10 cellular contexts compared by ENCODE assay signal in genomic region chr18:42052137-42052708, GRCh38.
DNase-seq lines count a peak whose midpoint lies in the region; ATAC-seq and TF ChIP-seq lines count a peak whose summit lies in the region.
"Had no signal": no experiment of that assay in that cellular context is flagged by ENCODE, and none has a peak within 500 bp of the region (broad histone marks: within the 10 kb centered on the region; RNA-seq: fewer than 3 reads in every experiment).

No MANE protein-coding gene starts in this region.

- intact Hi-C loops in A673 (cut with micrococcal nuclease; ENCODE audit: unreplicated experiment) (loop anchor here (2.0 to 10.0 kb wide), 6 partner anchors 225 to 1535 kb away; no protein-coding TSS in a partner anchor), posterior vena cava (cut with DNase I) (no loop called here), natural killer cell (cut with micrococcal nuclease) (loop anchor here (2.0 to 5.0 kb wide), 2 partner anchors 1220 to 1535 kb away; no protein-coding TSS in a partner anchor)

- peak overlapping the region in 1 of 2 donors; percentile 11 for H3K27ac Mint-ChIP-seq in natural killer cell

- no peaks in the 10 kb centered on the region for H3K9me3 Mint-ChIP-seq in natural killer cell

- H3K4me1 Mint-ChIP-seq in natural killer cell: peaks cover 13 to 14% of the 10 kb centered on the region in 2 donors

- TF ChIP-seq CTCF in A673 (conservative IDR thresholded peaks at IDR 0.05; ENCODE audit: low read depth, low read length): peak; percentile 50
- TF ChIP-seq CTCF in GM13977 (IDR thresholded peaks at IDR 0.05; ENCODE audit: extremely low read depth, insufficient read depth, missing control alignments): peak; percentile 35
- peak; percentile 53 for TF ChIP-seq CTCF in fibroblast of villous mesenchyme (IDR thresholded peaks at IDR 0.05; ENCODE audit: insufficient read depth, low read depth, low read length)
- no peak for TF ChIP-seq CTCF in natural killer cell (IDR thresholded peaks at IDR 0.05)

- in situ Hi-C loops in GM13977 (cut with MboI; ENCODE audit: low pct_unique_long_range_greater_than_20kb, low sequenced_read_pairs, unreplicated experiment): no loop called here

- H3K27me3 Mint-ChIP-seq in natural killer cell (ENCODE audit: low read depth in 2 of 2): no peaks in the 10 kb centered on the region

- ATAC-seq in GM19351 (IDR thresholded peaks at IDR 0.05; ENCODE audit: unreplicated experiment) (no peak), natural killer cell (no peak)

- no peaks in the 10 kb centered on the region for H3K27me3 ChIP-seq in A673 (replicated peaks; ENCODE audit: insufficient read depth, low read depth, low read length, poor library complexity)
- H3K27me3 ChIP-seq: breast epithelium had no signal

- no TSS peak for BruUV-seq in A673 (replicated peaks; lab: Mats Ljungman, UMichigan)

- POLR2A ChIA-PET in A673 (lab: Charles Lee; ENCODE audit: low non-redundant PET): no interaction called here

- DNase-seq in A673 (ENCODE audit: low spot score): peak; percentile 28
- DNase-seq in GM13977 (ENCODE audit: low spot score): no peak
- peak; percentile 22 for DNase-seq in SK-N-DZ (ENCODE audit: low spot score)
- DNase-seq in fibroblast of villous mesenchyme (ENCODE audit: low read depth): peak; percentile 25
- no peak for DNase-seq in posterior vena cava (ENCODE audit: low spot score)
- no peak for DNase-seq in activated gamma-delta T cell (lab: John Stamatoyannopoulos, UW)
- no peak for DNase-seq in natural killer cell
- DNase-seq: nucleus accumbens had no signal

- peaks cover 7% of the 10 kb centered on the region for H3K36me3 Mint-ChIP-seq in natural killer cell

- no peak overlapping the region for H3K4me3 ChIP-seq in A673 (ENCODE audit: low read depth, low read length, poor library complexity, severe bottlenecking)
- H3K4me3 ChIP-seq in fibroblast of villous mesenchyme (ENCODE audit: low read depth, low read length): no peak overlapping the region
- H3K4me3 ChIP-seq: breast epithelium had no signal

- peaks cover 7% of the 10 kb centered on the region for H3K4me1 ChIP-seq in A673 (ENCODE audit: insufficient read depth, low read length, poor library complexity, severe bottlenecking)
- H3K4me1 ChIP-seq: breast epithelium had no signal

- CTCF ChIA-PET in A673 (lab: Charles Lee): interaction anchor here (1.1 kb wide), 1 partner anchor 220 kb away, joined by 3 read pairs; no protein-coding TSS in a partner anchor

- H3K36me3 ChIP-seq in A673 (ENCODE audit: insufficient read depth, low read length, poor library complexity, severe bottlenecking): no peaks in the 10 kb centered on the region
- H3K36me3 ChIP-seq: breast epithelium had no signal

- H3K27ac ChIP-seq in A673 (ENCODE audit: low read depth, low read length, poor library complexity, severe bottlenecking): peak overlapping the region; percentile 44
- H3K27ac ChIP-seq: breast epithelium had no signal

- H3K4me3 Mint-ChIP-seq in natural killer cell: no peak overlapping the region

- no peaks in the 10 kb centered on the region for H3K9me3 ChIP-seq in A673 (ENCODE audit: low read depth, low read length, poor library complexity, severe bottlenecking)
- H3K9me3 ChIP-seq: breast epithelium had no signal

Comparison
In these comparisons a context has a peak if more than half of its experiments do, and no peak if none do; other contexts are left out.
1. DNase-seq: peak in A673 (single experiment), SK-N-DZ (single experiment) and fibroblast of villous mesenchyme (single experiment); none in GM13977 (single experiment), posterior vena cava (single experiment), activated gamma-delta T cell (single experiment) and natural killer cell (single experiment).
2. intact Hi-C loops: an anchor here in A673 (2.0 to 10.0 kb wide) and natural killer cell (2.0 to 5.0 kb wide); none called in posterior vena cava.